In the genomic region with DNA sequence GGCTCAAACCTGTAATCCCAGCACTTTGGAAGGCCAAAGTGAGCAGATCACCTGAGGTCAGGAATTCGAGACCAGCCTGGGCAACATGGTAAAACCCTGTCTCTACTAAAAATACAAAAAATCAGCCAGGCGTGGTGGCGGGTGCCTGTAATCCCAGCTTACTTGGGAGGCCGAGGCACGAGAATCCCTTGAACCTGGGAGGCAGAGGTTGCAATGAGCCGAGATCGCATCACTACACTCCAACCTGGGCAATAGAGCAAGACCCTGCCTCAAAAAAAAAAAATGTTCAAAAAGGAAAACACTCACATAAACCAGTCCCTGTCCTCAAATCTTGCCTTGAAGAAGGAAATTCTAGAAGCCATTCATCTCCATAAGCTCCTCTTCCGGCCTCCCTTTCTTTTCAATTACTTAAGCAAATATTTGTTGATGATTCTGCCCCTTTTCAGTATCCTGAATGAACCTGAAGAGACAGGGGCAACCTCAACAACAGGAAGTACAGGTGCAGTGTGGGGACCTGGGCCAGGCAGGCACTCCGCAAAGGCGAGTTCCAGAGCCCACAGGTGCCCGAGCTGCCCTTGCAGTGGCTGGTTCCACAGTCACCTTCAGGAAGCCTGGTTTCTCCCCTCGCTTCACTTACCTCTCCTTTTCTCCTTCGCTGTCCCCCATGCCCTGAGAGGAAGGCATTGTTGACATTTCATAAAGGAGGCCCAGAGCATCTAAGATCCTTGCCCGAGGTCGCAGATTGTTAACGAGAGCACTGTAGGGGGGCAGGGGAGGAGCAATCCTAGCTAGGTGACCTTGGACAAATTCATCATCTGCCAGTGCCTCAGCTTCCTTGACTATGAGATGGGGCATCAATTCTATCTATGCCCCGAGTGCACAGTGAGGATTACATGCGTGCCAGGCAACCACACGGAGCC, we compare ENCODE assay signal across 2 cellular contexts.
TF ChIP-seq lines count a peak whose summit lies in the region.

No MANE protein-coding gene starts in this region.

TF ChIP-seq in IMR-90, 13 proteins besides CTCF, POLR2A, EP300 and RAD21:
- TF ChIP-seq MAFK (IDR thresholded peaks at IDR 0.05; ENCODE audit: low read depth, low read length): no peak
- TF ChIP-seq CHD1 (IDR thresholded peaks at IDR 0.05; ENCODE audit: low read depth, low read length): no peak

TF ChIP-seq in WTC11, 78 proteins besides CTCF, POLR2A, EP300 and RAD21:
- TF ChIP-seq SP1 (CRISPR knock-in tag; conservative IDR thresholded peaks at IDR 0.05): no peak
- TF ChIP-seq ZNF219 (CRISPR knock-in tag; IDR thresholded peaks at IDR 0.05; ENCODE audit: borderline replicate concordance): no peak
- TF ChIP-seq, protein P1, sequence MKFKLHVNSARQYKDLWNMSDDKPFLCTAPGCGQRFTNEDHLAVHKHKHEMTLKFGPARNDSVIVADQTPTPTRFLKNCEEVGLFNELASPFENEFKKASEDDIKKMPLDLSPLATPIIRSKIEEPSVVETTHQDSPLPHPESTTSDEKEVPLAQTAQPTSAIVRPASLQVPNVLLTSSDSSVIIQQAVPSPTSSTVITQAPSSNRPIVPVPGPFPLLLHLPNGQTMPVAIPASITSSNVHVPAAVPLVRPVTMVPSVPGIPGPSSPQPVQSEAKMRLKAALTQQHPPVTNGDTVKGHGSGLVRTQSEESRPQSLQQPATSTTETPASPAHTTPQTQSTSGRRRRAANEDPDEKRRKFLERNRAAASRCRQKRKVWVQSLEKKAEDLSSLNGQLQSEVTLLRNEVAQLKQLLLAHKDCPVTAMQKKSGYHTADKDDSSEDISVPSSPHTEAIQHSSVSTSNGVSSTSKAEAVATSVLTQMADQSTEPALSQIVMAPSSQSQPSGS (CRISPR knock-in tag; IDR thresholded peaks at IDR 0.05; ENCODE audit: borderline replicate concordance, low read depth): no peak
- TF ChIP-seq, protein P2, sequence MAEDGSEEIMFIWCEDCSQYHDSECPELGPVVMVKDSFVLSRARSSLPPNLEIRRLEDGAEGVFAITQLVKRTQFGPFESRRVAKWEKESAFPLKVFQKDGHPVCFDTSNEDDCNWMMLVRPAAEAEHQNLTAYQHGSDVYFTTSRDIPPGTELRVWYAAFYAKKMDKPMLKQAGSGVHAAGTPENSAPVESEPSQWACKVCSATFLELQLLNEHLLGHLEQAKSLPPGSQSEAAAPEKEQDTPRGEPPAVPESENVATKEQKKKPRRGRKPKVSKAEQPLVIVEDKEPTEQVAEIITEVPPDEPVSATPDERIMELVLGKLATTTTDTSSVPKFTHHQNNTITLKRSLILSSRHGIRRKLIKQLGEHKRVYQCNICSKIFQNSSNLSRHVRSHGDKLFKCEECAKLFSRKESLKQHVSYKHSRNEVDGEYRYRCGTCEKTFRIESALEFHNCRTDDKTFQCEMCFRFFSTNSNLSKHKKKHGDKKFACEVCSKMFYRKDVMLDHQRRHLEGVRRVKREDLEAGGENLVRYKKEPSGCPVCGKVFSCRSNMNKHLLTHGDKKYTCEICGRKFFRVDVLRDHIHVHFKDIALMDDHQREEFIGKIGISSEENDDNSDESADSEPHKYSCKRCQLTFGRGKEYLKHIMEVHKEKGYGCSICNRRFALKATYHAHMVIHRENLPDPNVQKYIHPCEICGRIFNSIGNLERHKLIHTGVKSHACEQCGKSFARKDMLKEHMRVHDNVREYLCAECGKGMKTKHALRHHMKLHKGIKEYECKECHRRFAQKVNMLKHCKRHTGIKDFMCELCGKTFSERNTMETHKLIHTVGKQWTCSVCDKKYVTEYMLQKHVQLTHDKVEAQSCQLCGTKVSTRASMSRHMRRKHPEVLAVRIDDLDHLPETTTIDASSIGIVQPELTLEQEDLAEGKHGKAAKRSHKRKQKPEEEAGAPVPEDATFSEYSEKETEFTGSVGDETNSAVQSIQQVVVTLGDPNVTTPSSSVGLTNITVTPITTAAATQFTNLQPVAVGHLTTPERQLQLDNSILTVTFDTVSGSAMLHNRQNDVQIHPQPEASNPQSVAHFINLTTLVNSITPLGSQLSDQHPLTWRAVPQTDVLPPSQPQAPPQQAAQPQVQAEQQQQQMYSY (CRISPR knock-in tag; IDR thresholded peaks at IDR 0.05): no peak
- peak; percentile 38; the same call in 1 of the 2 replicates for TF ChIP-seq ESRRA (CRISPR knock-in tag; IDR thresholded peaks at IDR 0.05; ENCODE audit: borderline replicate concordance)
- TF ChIP-seq, protein P3, sequence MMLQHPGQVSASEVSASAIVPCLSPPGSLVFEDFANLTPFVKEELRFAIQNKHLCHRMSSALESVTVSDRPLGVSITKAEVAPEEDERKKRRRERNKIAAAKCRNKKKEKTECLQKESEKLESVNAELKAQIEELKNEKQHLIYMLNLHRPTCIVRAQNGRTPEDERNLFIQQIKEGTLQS (CRISPR knock-in tag; conservative IDR thresholded peaks at IDR 0.05): no peak
- peak; percentile 76; the same call in 1 of the 2 replicates for TF ChIP-seq ZNF121 (CRISPR knock-in tag; IDR thresholded peaks at IDR 0.05)
- TF ChIP-seq KAT7 (CRISPR knock-in tag; IDR thresholded peaks at IDR 0.05; ENCODE audit: borderline replicate concordance): 0 out of 2 replicates have a peak, but pooled peaks have one; percentile 16
- no peak for TF ChIP-seq ELF4 (CRISPR knock-in tag; IDR thresholded peaks at IDR 0.05; ENCODE audit: low read depth)
